15 cellular contexts compared by ENCODE assay signal in the genomic region with DNA sequence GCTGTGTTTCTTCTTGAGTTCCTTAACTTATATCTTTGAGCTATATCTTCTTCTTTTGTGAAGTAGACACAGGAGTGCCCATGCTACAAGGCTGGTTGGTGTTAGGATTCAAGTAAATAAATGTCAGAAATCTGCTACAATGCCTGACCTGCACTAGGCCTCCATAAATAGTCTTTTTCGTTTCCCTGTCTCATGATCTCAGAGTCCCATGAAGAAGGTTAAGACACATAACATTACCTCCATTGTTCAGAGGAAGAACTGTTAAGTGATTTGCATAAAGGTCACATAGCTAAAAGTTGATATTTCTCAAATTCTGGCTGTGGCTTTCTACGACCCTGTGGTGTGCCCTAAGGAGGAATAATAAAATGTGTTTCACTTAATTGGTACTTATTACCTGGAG.
"Had no signal": no experiment of that assay in that cellular context is flagged by ENCODE, and none has a peak within 500 bp of the region (broad histone marks: within the 10 kb centered on the region; RNA-seq: fewer than 3 reads in every experiment).

No MANE protein-coding gene starts in this region.

- H3K4me3 ChIP-seq: prostate gland, right atrium auricular region, thyroid gland had no signal

- H3K36me3 ChIP-seq: prostate gland, right atrium auricular region, thyroid gland had no signal

- H3K4me1 Mint-ChIP-seq: activated CD4-positive, alpha-beta T cell treated with anti-CD3 and anti-CD28 coated beads for 36 hours; memory B cell; naive thymus-derived CD4-positive, alpha-beta T cell; WTC11 had no signal

- DNase-seq: activated CD4-positive, alpha-beta T cell treated with anti-CD3 and anti-CD28 coated beads for 36 hours; activated CD4-positive, alpha-beta T cell treated with anti-CD3 and anti-CD28 coated beads, Interleukin-2, amount 50 U/mL, for 48 hours; effector CD8-positive, alpha-beta T cell; naive thymus-derived CD4-positive, alpha-beta T cell; stimulated activated CD4-positive, alpha-beta T cell treated with anti-CD3 and anti-CD28 coated beads, Interleukin-12 subunit alpha, Interleukin-12 subunit beta, amount 100 ng/mL, for 4 hours; stimulated activated CD4-positive, alpha-beta T cell treated with anti-CD3 and anti-CD28 coated beads, Interleukin-1b, Interleukin-23, amount 100 ng/mL, for 48 hours; stimulated activated CD8-positive, alpha-beta memory T cell treated with anti-CD3 and anti-CD28 coated beads, Interleukin-4, amount 100 ng/mL, for 48 hours; stimulated activated naive CD4-positive, alpha-beta T cell; thyroid gland had no signal

- H3K36me3 Mint-ChIP-seq: activated naive CD8-positive, alpha-beta T cell; memory B cell; naive thymus-derived CD4-positive, alpha-beta T cell; WTC11 had no signal

- H3K4me3 Mint-ChIP-seq: activated CD4-positive, alpha-beta T cell treated with anti-CD3 and anti-CD28 coated beads for 36 hours; activated naive CD8-positive, alpha-beta T cell; memory B cell; naive thymus-derived CD4-positive, alpha-beta T cell; WTC11 had no signal

- H3K9me3 Mint-ChIP-seq: memory B cell, WTC11 had no signal

- ATAC-seq: activated CD4-positive, alpha-beta T cell treated with anti-CD3 and anti-CD28 coated beads for 36 hours; esophagus mucosa; naive thymus-derived CD4-positive, alpha-beta T cell; WTC11 had no signal

- H3K27me3 ChIP-seq: right atrium auricular region, thyroid gland had no signal

- H3K27ac Mint-ChIP-seq: activated CD4-positive, alpha-beta T cell treated with anti-CD3 and anti-CD28 coated beads for 36 hours; activated naive CD8-positive, alpha-beta T cell; memory B cell; naive thymus-derived CD4-positive, alpha-beta T cell; WTC11 had no signal

- H3K27ac ChIP-seq: prostate gland, right atrium auricular region, thyroid gland had no signal

- H3K4me1 ChIP-seq: prostate gland, right atrium auricular region, thyroid gland had no signal

- H3K9me3 ChIP-seq: prostate gland, right atrium auricular region, thyroid gland had no signal
